10 cellular contexts compared by ENCODE assay signal in genomic region chr1:118986839-118987430, GRCh38. TPM values are rescaled to one million over a fixed set of nuclear protein-coding genes. Genes with fewer than 3 reads are reported as not detected.
DNase-seq lines count a peak whose midpoint lies in the region; TF ChIP-seq lines count a peak whose summit lies in the region.
"Had no signal": no experiment of that assay in that cellular context is flagged by ENCODE, and none has a peak within 500 bp of the region (broad histone marks: within the 10 kb centered on the region; RNA-seq: fewer than 3 reads in every experiment).

No MANE protein-coding gene starts in this region.

- 6% methylated on average over 23 of the region's 25 CpGs for WGBS in mesenchymal stem cell
- 6% methylated on average over 25 of the region's 25 CpGs for WGBS in urinary bladder

- intact Hi-C loops in activated naive CD4-positive, alpha-beta T cell treated with anti-CD3 and anti-CD28 coated beads for 36 hours (cut with micrococcal nuclease) = no loop called here

- no peaks in the 10 kb centered on the region for H3K79me1 ChIP-seq in mesenchymal stem cell (replicated peaks; ENCODE audit: low read length, poor library complexity, severe bottlenecking)

- peak overlapping the region; percentile 95 for H2BK5ac ChIP-seq in mesenchymal stem cell (ENCODE audit: low read depth, low read length, poor library complexity, severe bottlenecking)

- H3K36me3 Mint-ChIP-seq in activated naive CD4-positive, alpha-beta T cell treated with anti-CD3 and anti-CD28 coated beads for 36 hours (ENCODE audit: low read depth) = peaks cover 13% of the 10 kb centered on the region

- no peak overlapping the region for H2BK12ac ChIP-seq in mesenchymal stem cell (ENCODE audit: low read length in 2 of 2)

- H3K27ac Mint-ChIP-seq in activated naive CD4-positive, alpha-beta T cell treated with anti-CD3 and anti-CD28 coated beads for 36 hours = peak overlapping the region; percentile 47

- H3K36me3 ChIP-seq in mesenchymal stem cell (ENCODE audit: control insufficient read depth in 1 of 2, insufficient read depth in 2 of 2, low read depth in 1 of 2, low read length in 2 of 2) (peaks cover 0 to 14% of the 10 kb centered on the region in 2 experiments), urinary bladder (ENCODE audit: insufficient read depth) (no peaks in the 10 kb centered on the region)
- H3K36me3 ChIP-seq: HAP-1 had no signal

- no peak overlapping the region for H3K23ac ChIP-seq in mesenchymal stem cell (ENCODE audit: low read length in 2 of 2)

- H3K9me3 ChIP-seq in mesenchymal stem cell (ENCODE audit: control insufficient read depth, low read length) = no peaks in the 10 kb centered on the region
- H3K9me3 ChIP-seq: HAP-1 had no signal

- H3K27ac ChIP-seq in mesenchymal stem cell (ENCODE audit: low read length, poor library complexity, severe bottlenecking) (peak overlapping the region; percentile 98), urinary bladder (ENCODE audit: low read depth) (no peak overlapping the region)

- H3K4me3 ChIP-seq in cardiac fibroblast (replicated peaks in 1 of 2; ENCODE audit: low read depth in 2 of 2, low read length in 2 of 2) (peak overlapping the region; percentile 39 to 59), mesenchymal stem cell (ENCODE audit: insufficient read depth in 1 of 2, low read depth in 1 of 2, low read length in 2 of 2) (peak overlapping the region; percentile 86 to 89), urinary bladder (ENCODE audit: low read depth, low read length) (peak overlapping the region; percentile 22)
- H3K4me3 ChIP-seq: HAP-1 had no signal

- no peak overlapping the region for H4K91ac ChIP-seq in mesenchymal stem cell (ENCODE audit: low read length)

- peak overlapping the region; percentile 90 for H3K9ac ChIP-seq in mesenchymal stem cell (ENCODE audit: low read length)

- no peak for TF ChIP-seq CTCF in cardiac fibroblast (IDR thresholded peaks at IDR 0.05; ENCODE audit: low read depth, low read length)

- no peak for DNase-seq in activated naive CD4-positive, alpha-beta T cell treated with anti-CD3 and anti-CD28 coated beads for 36 hours
- no peak for DNase-seq in activated naive CD4-positive, alpha-beta T cell treated with Interleukin-2 at 50 U/mL for 16 hours
- DNase-seq in cardiac fibroblast (ENCODE audit: low read depth in 2 of 2) = peak in 1 of 2 donors; percentile 50
- peak; percentile 5 for DNase-seq in mesenchymal stem cell
- DNase-seq in NCI-H1694 treated with DMSO at 0.1 percent for 48 hours (lab: John Stamatoyannopoulos, UW) = no peak
- no peak for DNase-seq in NCI-H1417 treated with DMSO at 0.1 percent for 48 hours (lab: John Stamatoyannopoulos, UW)
- no peak for DNase-seq in cerebellar cortex (ENCODE audit: low spot score)
- DNase-seq: NCI-H146 had no signal

- peaks cover 13% of the 10 kb centered on the region for H3K4me1 ChIP-seq in mesenchymal stem cell (ENCODE audit: control insufficient read depth, insufficient read depth, low read depth, low read length)
- H3K4me1 ChIP-seq in urinary bladder (ENCODE audit: insufficient read depth) = no peaks in the 10 kb centered on the region
- H3K4me1 ChIP-seq: HAP-1 had no signal

- H3K27me3 ChIP-seq in mesenchymal stem cell (ENCODE audit: control insufficient read depth in 1 of 2, insufficient read depth in 1 of 2, low read length in 2 of 2) = no peaks in the 10 kb centered on the region

- H3K9me3 Mint-ChIP-seq in activated naive CD4-positive, alpha-beta T cell treated with anti-CD3 and anti-CD28 coated beads for 36 hours = peaks cover 8% of the 10 kb centered on the region

- H2AFZ ChIP-seq in mesenchymal stem cell (ENCODE audit: low read depth, low read length) = peak overlapping the region; percentile 21

- H3K27me3 Mint-ChIP-seq in activated naive CD4-positive, alpha-beta T cell treated with anti-CD3 and anti-CD28 coated beads for 36 hours (ENCODE audit: low read depth) = peaks cover 95% of the 10 kb centered on the region

- H2BK120ac ChIP-seq in mesenchymal stem cell (ENCODE audit: low read depth, low read length) = no peak overlapping the region

- no peak overlapping the region for H3K14ac ChIP-seq in mesenchymal stem cell (ENCODE audit: low read length in 2 of 2)

- H3K4ac ChIP-seq in mesenchymal stem cell (ENCODE audit: low read depth in 1 of 2, low read length in 2 of 2) = no peak overlapping the region

- no peak overlapping the region for H2BK15ac ChIP-seq in mesenchymal stem cell (ENCODE audit: low read depth, poor library complexity, severe bottlenecking)

- no peak overlapping the region for H4K8ac ChIP-seq in mesenchymal stem cell (ENCODE audit: low read length)

- peak overlapping the region; percentile 79 for H3K4me2 ChIP-seq in mesenchymal stem cell (ENCODE audit: low read length, poor library complexity, severe bottlenecking)

- H3K4me1 Mint-ChIP-seq in activated naive CD4-positive, alpha-beta T cell treated with anti-CD3 and anti-CD28 coated beads for 36 hours (ENCODE audit: low read depth) = peaks cover 40% of the 10 kb centered on the region

- CTCF ChIA-PET in activated naive CD4-positive, alpha-beta T cell treated with anti-CD3 and anti-CD28 coated beads for 36 hours (lab: Charles Lee) = no interaction called here

- peak overlapping the region; percentile 39 for H3K4me3 Mint-ChIP-seq in activated naive CD4-positive, alpha-beta T cell treated with anti-CD3 and anti-CD28 coated beads for 36 hours

- H2AK5ac ChIP-seq in mesenchymal stem cell (ENCODE audit: low read length, severe bottlenecking) = peak overlapping the region; percentile 10

- H3K18ac ChIP-seq in mesenchymal stem cell (ENCODE audit: low read depth in 1 of 2, low read length in 2 of 2) = no peak overlapping the region

RNA-seq across cellular contexts. Expression of gene TBX15, which starts 1.2 kb away (rescaled TPM):
- not detected for total RNA-seq in activated naive CD4-positive, alpha-beta T cell treated with anti-CD3 and anti-CD28 coated beads for 36 hours
- 0.15 TPM for polyA plus RNA-seq in mesenchymal stem cell (2013, experiment 1 of 2)
- polyA plus RNA-seq in mesenchymal stem cell (2013, experiment 2 of 2) = 0.15 TPM
- total RNA-seq in urinary bladder = 5.2 TPM
- 0.38 TPM for polyA plus RNA-seq in urinary bladder

Comparison
In these comparisons a context has a peak if more than half of its experiments do, and no peak if none do; other contexts are left out.
1. H3K4me3 ChIP-seq: peak in every context shown above with its lines; median percentile 88 in mesenchymal stem cell; 49 in cardiac fibroblast; 22 in urinary bladder.